Comparison of ENCODE assay signal across 16 cellular contexts in genomic region chr6:168314948-168315347, GRCh38. TPM values are rescaled to one million over a fixed set of nuclear protein-coding genes. Genes with fewer than 3 reads are reported as not detected.
DNase-seq lines count a peak whose midpoint lies in the region; FAIRE-seq and TF ChIP-seq lines count a peak whose summit lies in the region.
"Had no signal": no experiment of that assay in that cellular context is flagged by ENCODE, and none has a peak within 500 bp of the region (broad histone marks: within the 10 kb centered on the region; RNA-seq: fewer than 3 reads in every experiment).

No MANE protein-coding gene starts in this region.

- peak overlapping the region; percentile 53 for H3K4me3 Mint-ChIP-seq in endodermal cell
- H3K4me3 Mint-ChIP-seq: activated T-cell treated with anti-CD3 and anti-CD28 coated beads, Interleukin-2, amount 50 U/mL, for 24 hours had no signal

- TF ChIP-seq RAD21 in Ishikawa (IDR thresholded peaks at IDR 0.05; ENCODE audit: low read depth) = peak; percentile 23

- no peak overlapping the region for H3K23ac ChIP-seq in mesenchymal stem cell (ENCODE audit: low read length in 2 of 2)

- H2BK5ac ChIP-seq in mesenchymal stem cell (ENCODE audit: low read depth, low read length, poor library complexity, severe bottlenecking) = no peak overlapping the region

- no peak overlapping the region for H3K27ac Mint-ChIP-seq in endodermal cell
- H3K27ac Mint-ChIP-seq: activated T-cell treated with anti-CD3 and anti-CD28 coated beads, Interleukin-2, amount 50 U/mL, for 24 hours had no signal

- no peak for FAIRE-seq in GM19239 (lab: Jason Lieb, UNC)
- FAIRE-seq: GM18507 had no signal

- H3K36me3 ChIP-seq in endodermal cell (ENCODE audit: control insufficient read depth, insufficient read depth, low read length) (peaks cover 49% of the 10 kb centered on the region), mesenchymal stem cell (ENCODE audit: control insufficient read depth in 1 of 2, insufficient read depth in 2 of 2, low read depth in 1 of 2, low read length in 2 of 2) (no peaks in the 10 kb centered on the region), PC-9 (ENCODE audit: low read depth) (no peaks in the 10 kb centered on the region)

- H3K4me3 ChIP-seq in endodermal cell (ENCODE audit: low read length) (peak overlapping the region; percentile 71), mesenchymal stem cell (ENCODE audit: insufficient read depth in 1 of 2, low read depth in 1 of 2, low read length in 2 of 2) (no peak overlapping the region), PC-9 (no peak overlapping the region)
- H3K4me3 ChIP-seq: lung, SK-N-MC had no signal

- H3K36me3 Mint-ChIP-seq in endodermal cell (ENCODE audit: low read depth) = peaks cover 37% of the 10 kb centered on the region

- H3K79me1 ChIP-seq in mesenchymal stem cell (replicated peaks; ENCODE audit: low read length, poor library complexity, severe bottlenecking) = no peaks in the 10 kb centered on the region

- H3K9me3 ChIP-seq in endodermal cell (ENCODE audit: control insufficient read depth, low read length) = no peaks in the 10 kb centered on the region
- H3K9me3 ChIP-seq in mesenchymal stem cell (ENCODE audit: control insufficient read depth, low read length) = no peaks in the 10 kb centered on the region
- H3K9me3 ChIP-seq in PC-9 (ENCODE audit: insufficient read depth, low read depth) = no peaks in the 10 kb centered on the region

- H2AFZ ChIP-seq in mesenchymal stem cell (ENCODE audit: low read depth, low read length) (no peak overlapping the region), PC-9 (no peak overlapping the region)

- no peak overlapping the region for H3K27ac ChIP-seq in 22Rv1
- H3K27ac ChIP-seq in endodermal cell (ENCODE audit: low read depth, low read length) = no peak overlapping the region
- no peak overlapping the region for H3K27ac ChIP-seq in mesenchymal stem cell (ENCODE audit: low read length, poor library complexity, severe bottlenecking)
- H3K27ac ChIP-seq in PC-9 = no peak overlapping the region
- H3K27ac ChIP-seq: SK-N-MC had no signal

- H2BK120ac ChIP-seq in mesenchymal stem cell (ENCODE audit: low read depth, low read length) = no peak overlapping the region

- no peak overlapping the region for H3K18ac ChIP-seq in mesenchymal stem cell (ENCODE audit: low read depth in 1 of 2, low read length in 2 of 2)

- H2AK5ac ChIP-seq in mesenchymal stem cell (ENCODE audit: low read length, severe bottlenecking) = no peak overlapping the region

- no peak overlapping the region for H3K14ac ChIP-seq in mesenchymal stem cell (ENCODE audit: low read length in 2 of 2)

- no peaks in the 10 kb centered on the region for H3K9me3 Mint-ChIP-seq in endodermal cell
- H3K9me3 Mint-ChIP-seq: activated T-cell treated with anti-CD3 and anti-CD28 coated beads, Interleukin-2, amount 50 U/mL, for 24 hours had no signal

- H3K4me1 Mint-ChIP-seq in endodermal cell = peaks cover 39% of the 10 kb centered on the region

- no peaks in the 10 kb centered on the region for H3K79me2 ChIP-seq in PC-9 (ENCODE audit: low read depth)

- H2BK15ac ChIP-seq in mesenchymal stem cell (ENCODE audit: low read depth, poor library complexity, severe bottlenecking) = no peak overlapping the region

- no peaks in the 10 kb centered on the region for H3K9me2 ChIP-seq in PC-9 (ENCODE audit: insufficient read depth)

- intact Hi-C loops in PC-9 (cut with micrococcal nuclease; ENCODE audit: unreplicated experiment) = no loop called here

- 0 out of 2 replicates have a peak, but pooled peaks have one; percentile 28 for TF ChIP-seq EP300 in Ishikawa (IDR thresholded peaks at IDR 0.05; ENCODE audit: borderline replicate concordance)

- no peaks in the 10 kb centered on the region for H3F3A ChIP-seq in PC-9 (ENCODE audit: insufficient read depth, low read depth)

- POLR2A ChIA-PET in PC-9 (lab: Charles Lee; ENCODE audit: unreplicated experiment) = no interaction called here

- BruUV-seq in PC-9 (replicated peaks; lab: Mats Ljungman, UMichigan) = no TSS peak

- no peak overlapping the region for H4K8ac ChIP-seq in mesenchymal stem cell (ENCODE audit: low read length)

- peak; percentile 54 for DNase-seq in endodermal cell
- DNase-seq in medulla oblongata (ENCODE audit: extremely low spot score) = peak; percentile 45
- DNase-seq in mesenchymal stem cell = no peak
- DNase-seq in 8988T = no peak
- DNase-seq in GM19239 (ENCODE audit: insufficient read length, low spot score) = no peak
- no peak for DNase-seq in PC-9
- DNase-seq: activated CD4-positive, CD25-positive, alpha-beta regulatory T cell treated with anti-CD3 and anti-CD28 coated beads, Interleukin-2, amount 50 U/mL, for 72 hours; activated T-cell treated with anti-CD3 and anti-CD28 coated beads, Interleukin-2, amount 50 U/mL, for 24 hours; central memory CD4-positive, alpha-beta T cell; NCI-H524 treated with DMSO at 0.1 percent for 48 hours had no signal

- H4K91ac ChIP-seq in mesenchymal stem cell (ENCODE audit: low read length) = no peak overlapping the region

- no peak overlapping the region for H2BK12ac ChIP-seq in mesenchymal stem cell (ENCODE audit: low read length in 2 of 2)

- H4K20me1 ChIP-seq in PC-9 (ENCODE audit: insufficient read depth) = no peaks in the 10 kb centered on the region

- TF ChIP-seq CTCF in 22Rv1 (IDR thresholded peaks at IDR 0.05) = peak; percentile 21; the same call in 1 of the 2 replicates
- peak; percentile 30 for TF ChIP-seq CTCF in endodermal cell (conservative IDR thresholded peaks at IDR 0.05)
- TF ChIP-seq CTCF in PC-9 (conservative IDR thresholded peaks at IDR 0.05) = no peak

- H3K9ac ChIP-seq in endodermal cell (ENCODE audit: extremely low read depth, low read length, poor library complexity, severe bottlenecking) = no peak overlapping the region
- H3K9ac ChIP-seq in mesenchymal stem cell (ENCODE audit: low read length) = no peak overlapping the region

- CTCF ChIA-PET in PC-9 (lab: Charles Lee) = no interaction called here

- H3K4ac ChIP-seq in mesenchymal stem cell (ENCODE audit: low read depth in 1 of 2, low read length in 2 of 2) = no peak overlapping the region

- H3K4me1 ChIP-seq in endodermal cell (ENCODE audit: control insufficient read depth, insufficient read depth, low read length) = peaks cover 14% of the 10 kb centered on the region
- peaks cover 28% of the 10 kb centered on the region for H3K4me1 ChIP-seq in mesenchymal stem cell (ENCODE audit: control insufficient read depth, insufficient read depth, low read depth, low read length)
- H3K4me1 ChIP-seq in PC-9 (replicated peaks; ENCODE audit: insufficient read depth) = no peaks in the 10 kb centered on the region

- H3K4me2 ChIP-seq in mesenchymal stem cell (ENCODE audit: low read length, poor library complexity, severe bottlenecking) (no peak overlapping the region), PC-9 (no peak overlapping the region)

- WGBS in endodermal cell (ENCODE audit: insufficient coverage in 1 of 2, insufficient read length in 1 of 2), 2 experiments = 83 to 85% methylated on average over 8 to 10 of the region's 10 CpGs
- WGBS in mesenchymal stem cell = 80% methylated on average over 10 of the region's 10 CpGs

- H3K27me3 Mint-ChIP-seq in endodermal cell (ENCODE audit: insufficient read depth) = peaks cover 16% of the 10 kb centered on the region

- no peaks in the 10 kb centered on the region for H3K27me3 ChIP-seq in endodermal cell (ENCODE audit: control insufficient read depth, insufficient read depth, low read length, poor library complexity, severe bottlenecking)
- peaks cover 24 to 46% of the 10 kb centered on the region in 2 experiments for H3K27me3 ChIP-seq in mesenchymal stem cell (ENCODE audit: control insufficient read depth in 1 of 2, insufficient read depth in 1 of 2, low read length in 2 of 2)
- peaks cover 71% of the 10 kb centered on the region for H3K27me3 ChIP-seq in PC-9 (ENCODE audit: insufficient read depth, low read depth)

TF ChIP-seq in Ishikawa, 13 proteins besides CTCF, POLR2A, EP300 and RAD21:
- TF ChIP-seq USF1 (IDR thresholded peaks at IDR 0.05) (no peak), REST (IDR thresholded peaks at IDR 0.05; ENCODE audit: low read depth) (no peak), TAF1 (IDR thresholded peaks at IDR 0.05; ENCODE audit: low read depth) (no peak), TEAD4 (IDR thresholded peaks at IDR 0.05) (peak; percentile 54)

RNA-seq across cellular contexts. Expression of gene DACT2, which starts 4.6 kb away (rescaled TPM):
- total RNA-seq in endodermal cell (10 to 100 TPM; 16.6 to 39.9 TPM), PC-9 (2021) (not detected in 2 replicates)
- 10.8 TPM for polyA plus RNA-seq in endodermal cell (2013, experiment 1 of 2)
- 13.1 TPM for polyA plus RNA-seq in endodermal cell (2013, experiment 2 of 2)
- not detected for polyA plus RNA-seq in mesenchymal stem cell (2013, experiment 1 of 2)
- 0.03 TPM for polyA plus RNA-seq in mesenchymal stem cell (2013, experiment 2 of 2)
- total RNA-seq: pulmonary artery endothelial cell had no signal

Comparison
In these comparisons a context has a peak if more than half of its experiments do, and no peak if none do; other contexts are left out.
1. DNase-seq: peak in endodermal cell (single experiment) and medulla oblongata (single experiment); none in mesenchymal stem cell (single experiment), 8988T (single experiment), GM19239 (single experiment) and PC-9 (0 of 2).
2. RNA of gene DACT2, which starts 4.6 kb away (total RNA-seq): 16.6 to 39.9 TPM in endodermal cell; not detected in PC-9; every median in the first group is over 10 times any median in the second.